Comparison of ENCODE assay signal across 8 cellular contexts in the genomic region with DNA sequence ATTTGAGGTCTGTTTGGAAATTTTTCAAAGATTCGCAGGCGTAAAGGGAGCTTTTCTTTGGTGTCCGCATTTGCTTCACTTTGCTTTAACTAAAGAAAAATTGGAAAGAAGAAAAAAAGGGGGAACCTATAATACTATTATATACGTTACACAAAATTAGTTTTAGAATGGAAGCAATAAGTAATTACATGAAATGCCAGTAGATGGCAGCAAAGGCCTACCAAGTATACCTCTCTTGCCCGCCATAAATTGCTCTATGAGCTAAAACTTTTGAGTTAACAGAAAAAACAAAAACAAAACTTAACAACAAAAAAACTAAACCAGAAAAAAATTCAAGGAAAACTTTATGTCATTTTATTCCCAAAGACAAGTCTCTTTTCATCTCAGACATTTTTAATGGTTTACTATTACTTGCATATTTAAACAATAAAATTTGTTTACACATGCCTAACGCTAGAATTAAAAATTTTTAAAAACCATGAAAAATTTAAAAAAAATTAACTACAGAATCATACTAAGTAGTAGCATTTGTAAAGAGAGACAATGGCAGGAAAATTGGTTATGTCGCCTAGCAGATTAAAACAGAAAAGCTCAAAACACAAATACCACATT.
DNase-seq lines count a peak whose midpoint lies in the region; ATAC-seq, FAIRE-seq and TF ChIP-seq lines count a peak whose summit lies in the region.

No MANE protein-coding gene starts in this region.

- TF ChIP-seq CTCF in bronchial epithelial cell (IDR thresholded peaks at IDR 0.05; ENCODE audit: insufficient read depth, low read length, severe bottlenecking) (peak; percentile 42), lung (IDR thresholded peaks at IDR 0.05; ENCODE audit: control extremely low read depth, extremely low read depth) (peak; percentile 43)

- ATAC-seq in GM18907 (IDR thresholded peaks at IDR 0.05; ENCODE audit: unreplicated experiment) (peak; percentile 74), HG03354 (IDR thresholded peaks at IDR 0.05; ENCODE audit: poor library complexity, severe bottlenecking, unreplicated experiment) (peak; percentile 85), lung (ENCODE audit: insufficient read depth, low FRiP score) (peak; percentile 53), GM21737 (IDR thresholded peaks at IDR 0.05; ENCODE audit: unreplicated experiment) (no peak)

- no peaks in the 10 kb centered on the region for H3K9me3 ChIP-seq in lung (ENCODE audit: control insufficient read depth in 2 of 2, insufficient read depth in 1 of 2, low read length in 1 of 2)

- 28 to 30% methylated on average over 7 of the region's 7 CpGs for WGBS in lung, 2 donors

- FAIRE-seq in bronchial epithelial cell (lab: Jason Lieb, UNC) = no peak

- H3K27ac ChIP-seq in lung (ENCODE audit: low read depth in 1 of 2, low read length in 1 of 2) = no peak overlapping the region

- H3K36me3 ChIP-seq in bronchial epithelial cell (ENCODE audit: control insufficient read depth, insufficient read depth, low read length) (no peaks in the 10 kb centered on the region), lung (ENCODE audit: control insufficient read depth in 2 of 2, insufficient read depth in 2 of 2, low read length in 2 of 2) (no peaks in the 10 kb centered on the region)

- DNase-seq in DMS153 treated with DMSO at 0.1 percent for 48 hours (lab: John Stamatoyannopoulos, UW; ENCODE audit: unreplicated experiment) (peak; percentile 58), NCI-H82 (lab: John Stamatoyannopoulos, UW) (peak; percentile 87), bronchial epithelial cell (ENCODE audit: low read depth) (peak; percentile 58), lung (ENCODE audit: low spot score) (no peak), NCI-H526 treated with DMSO at 0.1 percent for 48 hours (lab: John Stamatoyannopoulos, UW) (no peak)

- H3K27me3 ChIP-seq in bronchial epithelial cell (ENCODE audit: control insufficient read depth, insufficient read depth, low read length) (no peaks in the 10 kb centered on the region), lung (ENCODE audit: control insufficient read depth, insufficient read depth) (peaks cover under 1% of the 10 kb centered on the region)

- H3K4me3 ChIP-seq in bronchial epithelial cell (ENCODE audit: low read depth, low read length) = no peak overlapping the region
- no peak overlapping the region for H3K4me3 ChIP-seq in lung

- H3K4me1 ChIP-seq in lung (ENCODE audit: control insufficient read depth in 2 of 2, insufficient read depth in 2 of 2, low read length in 2 of 2) = no peaks in the 10 kb centered on the region

Comparison
In these comparisons a context has a peak if more than half of its experiments do, and no peak if none do; other contexts are left out.
1. DNase-seq: peak in DMS153 treated with DMSO at 0.1 percent for 48 hours (single experiment), NCI-H82 (single experiment) and bronchial epithelial cell (single experiment); none in lung (single experiment) and NCI-H526 treated with DMSO at 0.1 percent for 48 hours (single experiment).